In genomic region chr20:4950437-4950836, GRCh38 we compare ENCODE assay signal across 2 cellular contexts.
A peak's percentile ranks its signal among the peaks of the same experiment; 100 is the strongest.
TF ChIP-seq lines count a peak whose summit lies in the region.

No MANE protein-coding gene starts in this region.

TF ChIP-seq in HepG2, 621 proteins besides CTCF, POLR2A, EP300 and RAD21 (continues in another document):
- TF ChIP-seq ZNF646 (CRISPR knock-in tag; IDR thresholded peaks at IDR 0.05) = 0 out of 2 replicates have a peak, but pooled peaks have one; percentile 9
- 0 out of 2 replicates have a peak, but pooled peaks have one; percentile 48 for TF ChIP-seq BRD4 (CRISPR knock-in tag; IDR thresholded peaks at IDR 0.05)
- TF ChIP-seq ISX (CRISPR knock-in tag; conservative IDR thresholded peaks at IDR 0.05) = 0 out of 2 replicates have a peak, but pooled peaks have one; percentile 57
- TF ChIP-seq PHB2 (IDR thresholded peaks at IDR 0.05; ENCODE audit: partially characterized antibody) = no peak
- no peak for TF ChIP-seq GLI4 (CRISPR knock-in tag; IDR thresholded peaks at IDR 0.05; ENCODE audit: borderline replicate concordance)
- 0 out of 2 replicates have a peak, but pooled peaks have one; percentile 34 for TF ChIP-seq ZNF142 (CRISPR knock-in tag; IDR thresholded peaks at IDR 0.05)
- TF ChIP-seq RBM22 (optimal IDR thresholded peaks at IDR 0.05; ENCODE audit: low read length) = peak; percentile 27
- TF ChIP-seq BRCA1 (CRISPR knock-in tag; IDR thresholded peaks at IDR 0.05) = 0 out of 2 replicates have a peak, but pooled peaks have one; percentile 45
- TF ChIP-seq TFE3 (CRISPR knock-in tag; IDR thresholded peaks at IDR 0.05) = no peak

TF ChIP-seq in WTC11, 78 proteins besides CTCF, POLR2A, EP300 and RAD21:
- TF ChIP-seq NFATC4 (CRISPR knock-in tag; IDR thresholded peaks at IDR 0.05) (no peak), MLX (CRISPR knock-in tag; IDR thresholded peaks at IDR 0.05) (no peak)
